Comparison of ENCODE assay signal across 8 cellular contexts in genomic region chr17:69581061-69581955, GRCh38.
A peak's percentile ranks its signal among the peaks of the same experiment; 100 is the strongest.
DNase-seq lines count a peak whose midpoint lies in the region; ATAC-seq and TF ChIP-seq lines count a peak whose summit lies in the region.

No MANE protein-coding gene starts in this region.

- peaks cover 10% of the 10 kb centered on the region for H3K4me1 Mint-ChIP-seq in activated T-cell treated with anti-CD3 and anti-CD28 coated beads, Interleukin-2, amount 50 U/mL, for 72 hours (ENCODE audit: low read depth)
- peaks cover 28% of the 10 kb centered on the region for H3K4me1 Mint-ChIP-seq in chondrocyte (ENCODE audit: low read depth)

- intact Hi-C loops in spleen (cut with DNase I; ENCODE audit: low total_unique reads): no loop called here
- intact Hi-C loops in prostate gland (cut with DNase I): no loop called here

- peak overlapping the region in 2 of 8 donors; percentile 20 to 22 for H3K27ac ChIP-seq in spleen
- H3K27ac ChIP-seq in prostate gland: no peak overlapping the region

- ATAC-seq in HG03103 (IDR thresholded peaks at IDR 0.05; ENCODE audit: low read depth, unreplicated experiment): peak; percentile 69
- peak; percentile 55 to 67 for ATAC-seq in activated T-cell treated with anti-CD3 and anti-CD28 coated beads, Interleukin-2, amount 50 U/mL, for 72 hours (replicated peaks in 1 of 2)

- H3K4me3 Mint-ChIP-seq in activated T-cell treated with anti-CD3 and anti-CD28 coated beads, Interleukin-2, amount 50 U/mL, for 72 hours: peak overlapping the region; percentile 79 to 82
- no peak overlapping the region for H3K4me3 Mint-ChIP-seq in chondrocyte (ENCODE audit: unreplicated experiment)

- H3K9me3 ChIP-seq in spleen (no peaks in the 10 kb centered on the region), prostate gland (no peaks in the 10 kb centered on the region)

- H3K36me3 ChIP-seq in spleen: no peaks in the 10 kb centered on the region
- no peaks in the 10 kb centered on the region for H3K36me3 ChIP-seq in prostate gland

- peaks cover 22% of the 10 kb centered on the region for H3K27me3 Mint-ChIP-seq in activated T-cell treated with anti-CD3 and anti-CD28 coated beads, Interleukin-2, amount 50 U/mL, for 72 hours (ENCODE audit: low read depth)
- H3K27me3 Mint-ChIP-seq in chondrocyte (ENCODE audit: low read depth): no peaks in the 10 kb centered on the region

- no peaks in the 10 kb centered on the region for H3K36me3 Mint-ChIP-seq in activated T-cell treated with anti-CD3 and anti-CD28 coated beads, Interleukin-2, amount 50 U/mL, for 72 hours (ENCODE audit: insufficient read depth in 2 of 2)
- H3K36me3 Mint-ChIP-seq in chondrocyte (ENCODE audit: low read depth): no peaks in the 10 kb centered on the region

- no peaks in the 10 kb centered on the region for H3K9me3 Mint-ChIP-seq in activated T-cell treated with anti-CD3 and anti-CD28 coated beads, Interleukin-2, amount 50 U/mL, for 72 hours
- peaks cover 6% of the 10 kb centered on the region for H3K9me3 Mint-ChIP-seq in chondrocyte (ENCODE audit: low read depth)

- no peak for TF ChIP-seq CTCF in spleen (IDR thresholded peaks at IDR 0.05 in 8 of 11, conservative IDR thresholded peaks at IDR 0.05 in 3 of 11)
- TF ChIP-seq CTCF in chondrocyte (IDR thresholded peaks at IDR 0.05): no peak
- no peak for TF ChIP-seq CTCF in prostate gland (IDR thresholded peaks at IDR 0.05)

- DNase-seq in stimulated activated CD4-positive, alpha-beta T cell treated with anti-CD3 and anti-CD28 coated beads, Interleukin-15, amount 100 ng/mL, for 24 hours: peak; percentile 12
- no peak for DNase-seq in stimulated activated CD4-positive, alpha-beta T cell treated with anti-CD3 and anti-CD28 coated beads, Interleukin-4, amount 100 ng/mL, for 1 hour
- peak; percentile 7 to 17 for DNase-seq in activated T-cell treated with anti-CD3 and anti-CD28 coated beads, Interleukin-2, amount 50 U/mL, for 72 hours
- DNase-seq in spleen (no peak), chondrocyte (ENCODE audit: low spot score) (no peak), prostate gland (ENCODE audit: low spot score) (no peak), NCI-H345 (lab: John Stamatoyannopoulos, UW) (no peak)

- H3K4me1 ChIP-seq in spleen (peaks cover 0 to 19% (median 12%) of the 10 kb centered on the region in 6 donors), prostate gland (replicated peaks) (no peaks in the 10 kb centered on the region)

- 13 to 27% (median 21%) methylated on average over 18 of the region's 18 CpGs for WGBS in spleen, 5 donors
- 53% methylated on average over 18 of the region's 18 CpGs for WGBS in prostate gland

- H3K27ac Mint-ChIP-seq in activated T-cell treated with anti-CD3 and anti-CD28 coated beads, Interleukin-2, amount 50 U/mL, for 72 hours: peak overlapping the region; percentile 13
- no peak overlapping the region for H3K27ac Mint-ChIP-seq in chondrocyte (ENCODE audit: unreplicated experiment)

- TF ChIP-seq POLR2A in spleen (IDR thresholded peaks at IDR 0.05): no peak
- TF ChIP-seq POLR2A in prostate gland (IDR thresholded peaks at IDR 0.05): no peak

- H3K4me3 ChIP-seq in spleen (peak overlapping the region in 7 of 8 donors; percentile 9 to 62 (median 19)), prostate gland (no peak overlapping the region)

- H3K27me3 ChIP-seq in spleen (replicated peaks in 1 of 7) (peaks cover 0 to 6% (median 0%) of the 10 kb centered on the region in 7 donors), prostate gland (replicated peaks; ENCODE audit: insufficient read depth) (no peaks in the 10 kb centered on the region)

Comparison
In these comparisons a context has a peak if more than half of its experiments do, and no peak if none do; other contexts are left out.
1. DNase-seq: peak in stimulated activated CD4-positive, alpha-beta T cell treated with anti-CD3 and anti-CD28 coated beads, Interleukin-15, amount 100 ng/mL, for 24 hours (single experiment) and activated T-cell treated with anti-CD3 and anti-CD28 coated beads, Interleukin-2, amount 50 U/mL, for 72 hours (2 of 2); none in stimulated activated CD4-positive, alpha-beta T cell treated with anti-CD3 and anti-CD28 coated beads, Interleukin-4, amount 100 ng/mL, for 1 hour (single experiment), spleen (single experiment), chondrocyte (single experiment), prostate gland (single experiment) and NCI-H345 (single experiment).
2. H3K4me3 ChIP-seq: peak in spleen (7 of 8); none in prostate gland (0 of 2).